In the genomic region with DNA sequence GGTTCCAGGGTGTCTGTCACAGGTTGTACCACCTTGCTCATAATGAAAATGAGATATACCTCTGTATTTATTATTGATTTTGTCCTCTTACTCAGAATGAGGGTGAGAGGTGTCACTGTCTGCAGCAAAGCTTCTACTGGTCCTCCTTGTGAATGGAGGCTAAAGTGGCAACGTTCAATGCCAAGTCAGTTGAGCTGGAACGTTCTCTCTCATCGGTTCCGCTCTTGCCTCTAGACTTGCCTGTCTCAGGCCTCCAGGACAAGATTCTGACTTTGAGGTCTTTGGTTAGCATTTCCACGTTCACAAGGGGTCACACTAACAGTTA, we compare ENCODE assay signal across 1 cellular context.
TF ChIP-seq lines count a peak whose summit lies in the region.

No MANE protein-coding gene starts in this region.

TF ChIP-seq in HEK293, 187 proteins besides CTCF, POLR2A, EP300 and RAD21 (continued from another document):
- TF ChIP-seq, protein P1, sequence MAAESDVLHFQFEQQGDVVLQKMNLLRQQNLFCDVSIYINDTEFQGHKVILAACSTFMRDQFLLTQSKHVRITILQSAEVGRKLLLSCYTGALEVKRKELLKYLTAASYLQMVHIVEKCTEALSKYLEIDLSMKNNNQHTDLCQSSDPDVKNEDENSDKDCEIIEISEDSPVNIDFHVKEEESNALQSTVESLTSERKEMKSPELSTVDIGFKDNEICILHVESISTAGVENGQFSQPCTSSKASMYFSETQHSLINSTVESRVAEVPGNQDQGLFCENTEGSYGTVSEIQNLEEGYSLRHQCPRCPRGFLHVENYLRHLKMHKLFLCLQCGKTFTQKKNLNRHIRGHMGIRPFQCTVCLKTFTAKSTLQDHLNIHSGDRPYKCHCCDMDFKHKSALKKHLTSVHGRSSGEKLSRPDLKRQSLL (tag by site-specific recombination; IDR thresholded peaks at IDR 0.05), result no peak
- TF ChIP-seq ZNF155 (tag by site-specific recombination; IDR thresholded peaks at IDR 0.05), result no peak
